ENCODE assay signal across 8 cellular contexts in genomic region chr4:7761720-7762119, GRCh38.
A peak's percentile ranks its signal among the peaks of the same experiment; 100 is the strongest.
DNase-seq lines count a peak whose midpoint lies in the region; FAIRE-seq and TF ChIP-seq lines count a peak whose summit lies in the region.

No MANE protein-coding gene starts in this region.

- intact Hi-C loops in thyroid gland (cut with DNase I), result loop anchor here (5.0 kb wide), 1 partner anchor 41 kb away; no protein-coding TSS in a partner anchor

- H3K27me3 Mint-ChIP-seq in neural crest cell (ENCODE audit: low read depth), result no peaks in the 10 kb centered on the region

- H3K36me3 ChIP-seq in thyroid gland, result no peaks in the 10 kb centered on the region

- no peaks in the 10 kb centered on the region for H3K9me3 ChIP-seq in thyroid gland

- H3K27ac ChIP-seq in thyroid gland, result no peak overlapping the region

- H3K4me3 Mint-ChIP-seq in neural crest cell, result no peak overlapping the region

- TF ChIP-seq POLR2A in H54 (IDR thresholded peaks at IDR 0.05; ENCODE audit: low read depth, low read length), result no peak
- no peak for TF ChIP-seq POLR2A in thyroid gland (IDR thresholded peaks at IDR 0.05)

- DNase-seq in Daoy (ENCODE audit: low read depth), result peak; percentile 51
- DNase-seq in H54 (ENCODE audit: insufficient read length, low spot score), result peak; percentile 21
- DNase-seq in NCI-H69 (lab: John Stamatoyannopoulos, UW), result peak; percentile 27
- peak; percentile 61 for DNase-seq in activated T-cell treated with anti-CD3 and anti-CD28 coated beads, Interleukin-2, amount 50 U/mL, for 1 hour
- peak; percentile 67 for DNase-seq in fibroblast of gingiva (ENCODE audit: low read depth)
- peak; percentile 68 for DNase-seq in neural crest cell (ENCODE audit: low read depth, low spot score)
- DNase-seq in thyroid gland, result peak; percentile 74 to 80
- no peak for DNase-seq in NCI-H187 treated with DMSO at 0.1 percent for 48 hours (lab: John Stamatoyannopoulos, UW)

- 44 to 52% methylated on average over 12 of the region's 12 CpGs for WGBS in thyroid gland, 2 donors

- H3K4me3 ChIP-seq in thyroid gland (replicated peaks in 1 of 3), result no peak overlapping the region

- peaks cover 20% of the 10 kb centered on the region for H3K4me1 Mint-ChIP-seq in neural crest cell

- no peaks in the 10 kb centered on the region for H3K27me3 ChIP-seq in thyroid gland

- no peak for FAIRE-seq in H54 (lab: Jason Lieb, UNC)

- TF ChIP-seq CTCF in neural crest cell (conservative IDR thresholded peaks at IDR 0.05), result peak; percentile 76
- TF ChIP-seq CTCF in thyroid gland (IDR thresholded peaks at IDR 0.05), result peak; percentile 41 to 90 (median 77)

- no peak overlapping the region for H3K27ac Mint-ChIP-seq in neural crest cell (ENCODE audit: unreplicated experiment)

- no peaks in the 10 kb centered on the region for H3K9me3 Mint-ChIP-seq in neural crest cell

- peaks cover 4 to 9% of the 10 kb centered on the region in 2 donors for H3K4me1 ChIP-seq in thyroid gland

- H3K36me3 Mint-ChIP-seq in neural crest cell (ENCODE audit: low read depth), result peaks cover 4% of the 10 kb centered on the region
